In genomic region chr3:52433328-52434060, GRCh38 we compare ENCODE assay signal across 1 cellular context.
TF ChIP-seq lines count a peak whose summit lies in the region.

No MANE protein-coding gene starts in this region.

TF ChIP-seq in K562, 482 proteins besides CTCF, POLR2A, EP300 and RAD21:
- TF ChIP-seq MYBL2 (IDR thresholded peaks at IDR 0.05; ENCODE audit: low read depth) (no peak), MYBL2 (CRISPR knock-in tag; IDR thresholded peaks at IDR 0.05; ENCODE audit: borderline replicate concordance) (no peak), ZNF717 (CRISPR knock-in tag; IDR thresholded peaks at IDR 0.05) (no peak), TCF15 (CRISPR knock-in tag; IDR thresholded peaks at IDR 0.05) (no peak), NCOA2 (IDR thresholded peaks at IDR 0.05; ENCODE audit: partially characterized antibody in 2 of 2) (no peak)
